Comparison of ENCODE assay signal across 4 cellular contexts in the genomic region with DNA sequence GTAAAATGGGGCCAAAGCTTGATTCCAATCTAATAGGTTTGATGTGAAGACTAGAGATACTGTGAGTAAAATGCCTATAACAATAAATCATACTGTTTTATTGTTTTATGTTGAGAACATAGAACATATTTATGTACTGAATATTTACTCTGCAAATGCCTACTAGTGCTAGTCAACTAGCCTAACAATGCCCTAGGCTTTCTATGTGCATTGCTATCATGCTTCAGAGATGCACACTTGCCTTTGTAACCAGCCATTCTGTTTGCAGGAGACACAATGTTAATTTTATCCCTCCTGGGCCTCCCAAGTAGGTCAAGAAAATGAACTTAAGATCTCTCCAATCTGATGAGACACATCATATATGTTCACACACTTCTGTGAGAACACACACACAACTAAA.
"Had no signal": no experiment of that assay in that cellular context is flagged by ENCODE, and none has a peak within 500 bp of the region (broad histone marks: within the 10 kb centered on the region; RNA-seq: fewer than 3 reads in every experiment).

No MANE protein-coding gene starts in this region.

- DNase-seq: H9, HCEC 1CT, IMR-90 had no signal

- H3K4me2 ChIP-seq: GM23338 had no signal

- H3K4me3 ChIP-seq: GM23338 had no signal

- ATAC-seq: GM23338 had no signal

- H2AFZ ChIP-seq: GM23338 had no signal
